In the genomic region with DNA sequence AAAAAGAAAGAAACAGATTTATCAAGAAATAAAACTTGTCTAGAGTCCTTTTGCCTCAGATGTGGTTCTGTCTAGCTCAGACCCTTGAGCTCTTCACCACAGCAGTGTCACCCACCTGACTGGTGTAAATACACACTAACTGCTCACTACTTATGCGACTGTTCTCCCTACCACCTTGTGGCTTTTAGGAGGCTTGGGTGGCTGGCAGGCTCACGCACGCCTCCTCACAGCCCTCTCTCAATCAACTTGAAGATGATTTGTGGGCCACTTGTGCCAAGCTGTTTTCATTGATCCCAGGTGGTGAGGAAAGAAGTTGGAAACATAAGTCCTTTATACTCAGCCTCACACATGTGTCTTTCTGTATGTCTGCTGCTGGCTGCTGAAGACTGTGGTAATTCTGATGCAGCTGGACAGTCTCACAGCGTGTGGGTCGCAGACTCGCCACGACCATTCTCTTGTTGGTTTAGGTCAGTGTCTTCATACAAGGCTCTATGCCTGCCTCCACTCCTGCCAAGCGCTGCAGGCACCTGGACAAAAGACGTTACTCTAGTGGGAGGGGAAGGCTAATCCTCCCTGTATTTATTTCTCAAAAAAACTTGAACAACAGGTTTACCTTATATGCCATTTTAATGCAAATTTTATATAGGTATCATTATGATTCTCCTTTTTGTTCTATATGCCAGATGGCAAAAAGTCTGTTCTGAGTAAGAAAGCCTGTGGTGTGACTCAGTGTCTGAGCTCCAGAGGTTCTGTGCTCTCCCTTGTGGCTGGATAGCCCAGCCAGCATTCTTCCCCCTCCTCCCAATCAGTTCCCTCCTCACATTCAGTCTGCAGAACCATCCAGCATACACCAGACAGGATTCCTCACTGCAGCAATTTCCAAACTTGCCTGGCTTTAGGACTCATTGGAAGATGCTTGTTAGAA, we compare ENCODE assay signal across 8 cellular contexts.
DNase-seq lines count a peak whose midpoint lies in the region; ATAC-seq and TF ChIP-seq lines count a peak whose summit lies in the region.

No MANE protein-coding gene starts in this region.

- H3K27me3 ChIP-seq in lung (ENCODE audit: control insufficient read depth, insufficient read depth) = no peaks in the 10 kb centered on the region

- WGBS in lung, 2 donors = 76 to 87% methylated on average over 9 of the region's 9 CpGs

- ATAC-seq in lung (ENCODE audit: insufficient read depth, low FRiP score) (peak; percentile 46), GM21717 (IDR thresholded peaks at IDR 0.05; ENCODE audit: unreplicated experiment) (no peak), HG02840 (IDR thresholded peaks at IDR 0.05; ENCODE audit: low FRiP score, unreplicated experiment) (no peak), GM18867 (IDR thresholded peaks at IDR 0.05; ENCODE audit: unreplicated experiment) (no peak)

- H3K9me3 ChIP-seq in lung (ENCODE audit: control insufficient read depth in 2 of 2, insufficient read depth in 1 of 2, low read length in 1 of 2) = no peaks in the 10 kb centered on the region

- peaks cover 8 to 24% of the 10 kb centered on the region in 2 donors for H3K4me1 ChIP-seq in lung (ENCODE audit: control insufficient read depth in 2 of 2, insufficient read depth in 2 of 2, low read length in 2 of 2)

- peak overlapping the region; percentile 0 to 52 for H3K27ac ChIP-seq in lung (ENCODE audit: low read depth in 1 of 2, low read length in 1 of 2)

- H3K4me3 ChIP-seq in lung = no peak overlapping the region

- no peaks in the 10 kb centered on the region for H3K36me3 ChIP-seq in lung (ENCODE audit: control insufficient read depth in 2 of 2, insufficient read depth in 2 of 2, low read length in 2 of 2)

- TF ChIP-seq CTCF in lung (IDR thresholded peaks at IDR 0.05; ENCODE audit: control extremely low read depth, extremely low read depth) = no peak

- DNase-seq in GM03348 (ENCODE audit: low spot score) (peak; percentile 92), NCI-H2029 (lab: John Stamatoyannopoulos, UW) (peak; percentile 35), astrocyte of the hippocampus (ENCODE audit: low read depth, low spot score) (peak; percentile 93), lung (ENCODE audit: low spot score) (no peak), SW480 (ENCODE audit: low spot score) (no peak)

Comparison
In these comparisons a context has a peak if more than half of its experiments do, and no peak if none do; other contexts are left out.
1. DNase-seq: peak in GM03348 (single experiment), NCI-H2029 (single experiment) and astrocyte of the hippocampus (single experiment); none in lung (single experiment) and SW480 (single experiment).